ENCODE assay signal across 26 cellular contexts in the genomic region with DNA sequence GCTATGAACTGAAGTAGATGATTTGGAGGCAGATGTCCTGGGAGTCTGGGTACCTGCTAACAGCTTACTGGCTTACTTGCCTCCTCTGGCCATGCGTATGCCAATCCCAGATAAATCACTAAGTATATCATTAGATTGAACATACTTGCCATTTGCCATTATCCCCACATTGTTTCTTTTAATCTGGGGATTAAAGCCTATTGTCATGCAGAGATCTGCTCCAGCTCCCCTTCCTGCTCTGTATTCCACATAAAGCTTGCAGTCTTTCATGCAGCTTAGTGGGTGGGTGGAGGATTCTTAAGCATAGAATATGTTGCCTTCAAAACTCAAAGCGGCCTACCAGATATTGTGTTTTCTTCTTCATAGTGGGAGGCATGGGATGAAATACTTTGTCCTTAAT.
"Had no signal": no experiment of that assay in that cellular context is flagged by ENCODE, and none has a peak within 500 bp of the region (broad histone marks: within the 10 kb centered on the region; RNA-seq: fewer than 3 reads in every experiment).

No MANE protein-coding gene starts in this region.

- H3K36me3 ChIP-seq: adrenal gland had no signal

- H3K27ac ChIP-seq: adrenal gland, SK-N-MC had no signal

- DNase-seq: activated CD4-positive, alpha-beta memory T cell treated with anti-CD3 and anti-CD28 coated beads, Interleukin-2, amount 10 ng/mL, durations not matched to agents 7 days and 5 days; activated CD4-positive, alpha-beta T cell treated with anti-CD3 and anti-CD28 coated beads for 36 hours; activated CD4-positive, alpha-beta T cell treated with anti-CD3 and anti-CD28 coated beads, Interleukin-2, amount 50 U/mL, for 1 hour; activated naive CD4-positive, alpha-beta T cell treated with anti-CD3 and anti-CD28 coated beads, Interleukin-2, amount 50 U/mL, for 16 hours; activated naive CD8-positive, alpha-beta T cell treated with anti-CD3 and anti-CD28 coated beads, Interleukin-2, amount 10 ng/mL, durations not matched to agents 7 days and 5 days; activated T-cell treated with anti-CD3 and anti-CD28 coated beads for 4 hours; activated T-cell treated with anti-CD3 and anti-CD28 coated beads, Interleukin-2, amount 50 U/mL, for 72 hours; adrenal gland; anterior cingulate cortex; cerebellar nuclear complex; NCI-H146; NCI-H187 treated with DMSO at 0.1 percent for 48 hours; NCI-H2081 treated with DMSO at 0.1 percent for 48 hours; NCI-H2171; NCI-H2227 treated with DMSO at 0.1 percent for 48 hours; NCI-H446 treated with DMSO at 0.1 percent for 48 hours; NCI-H524 treated with DMSO at 0.1 percent for 48 hours; NCI-H748 treated with DMSO at 0.1 percent for 48 hours; OCI-M1; RPMI8226; T-cell; T-helper 2 cell; T1000 had no signal

- ATAC-seq: activated CD4-positive, alpha-beta T cell treated with anti-CD3 and anti-CD28 coated beads for 36 hours; activated T-cell treated with anti-CD3 and anti-CD28 coated beads, Interleukin-2, amount 50 U/mL, for 72 hours; Panc1; Right ventricle myocardium inferior; T-cell had no signal

- H3K4me3 ChIP-seq: adrenal gland, SK-N-MC had no signal

- H3K27me3 ChIP-seq: adrenal gland had no signal

- H3K9me3 ChIP-seq: adrenal gland had no signal

- H3K4me1 ChIP-seq: adrenal gland had no signal
